In the genomic region with DNA sequence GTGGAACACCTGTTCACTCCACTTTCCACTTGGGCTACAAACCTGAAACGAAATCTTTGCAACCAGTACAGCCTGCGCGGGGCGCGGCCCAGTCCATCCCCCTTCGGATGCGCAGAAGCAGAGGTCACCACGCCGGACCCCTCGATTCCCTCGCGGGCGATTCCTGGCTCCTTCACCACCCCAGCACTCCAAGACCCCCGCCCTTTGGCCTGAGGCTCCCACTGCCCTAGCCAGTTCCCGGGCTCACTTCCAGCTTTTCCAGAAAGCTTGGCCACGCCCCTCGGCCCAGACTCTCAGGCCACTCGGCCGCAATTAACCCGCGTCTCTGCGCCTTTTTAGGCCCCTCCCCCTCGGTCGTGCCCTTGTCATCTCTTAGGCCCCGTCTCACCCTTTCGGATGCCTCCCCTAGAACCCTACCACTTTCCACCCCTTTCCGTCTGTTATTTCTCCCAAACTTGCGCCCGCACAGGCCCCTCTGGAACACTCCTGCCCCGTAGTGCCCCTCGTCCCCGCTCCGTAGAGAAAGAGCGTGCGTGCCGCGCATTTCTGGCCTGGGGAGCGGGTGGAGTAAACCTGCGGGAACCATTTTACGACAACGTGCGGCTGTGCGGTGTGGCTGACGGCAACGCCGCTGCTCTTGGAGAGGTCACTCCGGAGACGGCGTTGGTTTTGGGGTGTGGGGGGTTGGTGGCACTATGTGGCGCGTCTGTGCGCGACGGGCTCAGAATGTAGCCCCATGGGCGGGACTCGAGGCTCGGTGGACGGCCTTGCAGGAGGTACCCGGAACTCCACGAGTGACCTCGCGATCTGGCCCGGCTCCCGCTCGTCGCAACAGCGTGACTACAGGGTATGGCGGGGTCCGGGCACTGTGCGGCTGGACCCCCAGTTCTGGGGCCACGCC, we compare ENCODE assay signal across 1 cellular context.
TF ChIP-seq lines count a peak whose summit lies in the region.

A gene (plus strand): TSS at position 631 of the 901 bp plus-strand sequence. CDS start 65 bp downstream, at position 696.

TF ChIP-seq in HepG2, 621 proteins besides CTCF, POLR2A, EP300 and RAD21 (continued from another document and continues in another):
- TF ChIP-seq, protein P1, sequence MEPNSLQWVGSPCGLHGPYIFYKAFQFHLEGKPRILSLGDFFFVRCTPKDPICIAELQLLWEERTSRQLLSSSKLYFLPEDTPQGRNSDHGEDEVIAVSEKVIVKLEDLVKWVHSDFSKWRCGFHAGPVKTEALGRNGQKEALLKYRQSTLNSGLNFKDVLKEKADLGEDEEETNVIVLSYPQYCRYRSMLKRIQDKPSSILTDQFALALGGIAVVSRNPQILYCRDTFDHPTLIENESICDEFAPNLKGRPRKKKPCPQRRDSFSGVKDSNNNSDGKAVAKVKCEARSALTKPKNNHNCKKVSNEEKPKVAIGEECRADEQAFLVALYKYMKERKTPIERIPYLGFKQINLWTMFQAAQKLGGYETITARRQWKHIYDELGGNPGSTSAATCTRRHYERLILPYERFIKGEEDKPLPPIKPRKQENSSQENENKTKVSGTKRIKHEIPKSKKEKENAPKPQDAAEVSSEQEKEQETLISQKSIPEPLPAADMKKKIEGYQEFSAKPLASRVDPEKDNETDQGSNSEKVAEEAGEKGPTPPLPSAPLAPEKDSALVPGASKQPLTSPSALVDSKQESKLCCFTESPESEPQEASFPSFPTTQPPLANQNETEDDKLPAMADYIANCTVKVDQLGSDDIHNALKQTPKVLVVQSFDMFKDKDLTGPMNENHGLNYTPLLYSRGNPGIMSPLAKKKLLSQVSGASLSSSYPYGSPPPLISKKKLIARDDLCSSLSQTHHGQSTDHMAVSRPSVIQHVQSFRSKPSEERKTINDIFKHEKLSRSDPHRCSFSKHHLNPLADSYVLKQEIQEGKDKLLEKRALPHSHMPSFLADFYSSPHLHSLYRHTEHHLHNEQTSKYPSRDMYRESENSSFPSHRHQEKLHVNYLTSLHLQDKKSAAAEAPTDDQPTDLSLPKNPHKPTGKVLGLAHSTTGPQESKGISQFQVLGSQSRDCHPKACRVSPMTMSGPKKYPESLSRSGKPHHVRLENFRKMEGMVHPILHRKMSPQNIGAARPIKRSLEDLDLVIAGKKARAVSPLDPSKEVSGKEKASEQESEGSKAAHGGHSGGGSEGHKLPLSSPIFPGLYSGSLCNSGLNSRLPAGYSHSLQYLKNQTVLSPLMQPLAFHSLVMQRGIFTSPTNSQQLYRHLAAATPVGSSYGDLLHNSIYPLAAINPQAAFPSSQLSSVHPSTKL (CRISPR knock-in tag; IDR thresholded peaks at IDR 0.05) = peak; percentile 67
- TF ChIP-seq RFXAP (CRISPR knock-in tag; IDR thresholded peaks at IDR 0.05; ENCODE audit: borderline replicate concordance) (peak; percentile 80), NR3C1 (CRISPR knock-in tag; IDR thresholded peaks at IDR 0.05) (no peak), PRMT3 (CRISPR knock-in tag; IDR thresholded peaks at IDR 0.05; ENCODE audit: borderline replicate concordance, low read depth) (peak; percentile 48; the same call in 1 of the 2 replicates), ZSCAN9 (CRISPR knock-in tag; IDR thresholded peaks at IDR 0.05; ENCODE audit: borderline replicate concordance) (peak; percentile 86), ZC3H4 (CRISPR knock-in tag; IDR thresholded peaks at IDR 0.05; ENCODE audit: borderline replicate concordance) (0 out of 2 replicates have a peak, but pooled peaks have one; percentile 55), GTF2F1 (IDR thresholded peaks at IDR 0.05; ENCODE audit: low read length) (no peak), SETDB1 (CRISPR knock-in tag; IDR thresholded peaks at IDR 0.05; ENCODE audit: borderline replicate concordance) (no peak), ATM (IDR thresholded peaks at IDR 0.05; ENCODE audit: borderline replicate concordance) (no peak), ZFP82 (CRISPR knock-in tag; IDR thresholded peaks at IDR 0.05; ENCODE audit: borderline replicate concordance) (peak; percentile 91; the same call in 1 of the 2 replicates), NCOA5 (CRISPR knock-in tag; IDR thresholded peaks at IDR 0.05) (0 out of 2 replicates have a peak, but pooled peaks have one; percentile 66), ZNF232 (CRISPR knock-in tag; IDR thresholded peaks at IDR 0.05; ENCODE audit: borderline replicate concordance) (peak; percentile 67; the same call in 1 of the 2 replicates), SRSF9 (IDR thresholded peaks at IDR 0.05; ENCODE audit: borderline replicate concordance, insufficient read depth, low read depth, low read length, poor library complexity, severe bottlenecking) (no peak), ELF1 (CRISPR knock-in tag; IDR thresholded peaks at IDR 0.05) (peak; percentile 50; the same call in 1 of the 2 replicates), ZNF367 (CRISPR knock-in tag; IDR thresholded peaks at IDR 0.05; ENCODE audit: borderline replicate concordance) (peak; percentile 24; the same call in 1 of the 2 replicates), ZBTB20 (CRISPR knock-in tag; IDR thresholded peaks at IDR 0.05; ENCODE audit: borderline replicate concordance, low read depth) (peak; percentile 76), ARHGAP35 (CRISPR knock-in tag; IDR thresholded peaks at IDR 0.05; ENCODE audit: borderline replicate concordance) (peak; percentile 58; the same call in 1 of the 2 replicates), ZNF720 (CRISPR knock-in tag; IDR thresholded peaks at IDR 0.05) (no peak), ZNF121 (CRISPR knock-in tag; IDR thresholded peaks at IDR 0.05) (0 out of 2 replicates have a peak, but pooled peaks have one; percentile 3), ZNF614 (CRISPR knock-in tag; IDR thresholded peaks at IDR 0.05; ENCODE audit: borderline replicate concordance) (peak; percentile 72; the same call in 1 of the 2 replicates), RFX1 (IDR thresholded peaks at IDR 0.05) (no peak), NFYC (CRISPR knock-in tag; IDR thresholded peaks at IDR 0.05) (peak; percentile 38; the same call in 1 of the 2 replicates), ATF1 (CRISPR knock-in tag; IDR thresholded peaks at IDR 0.05) (peak; percentile 72; the same call in 1 of the 2 replicates), NFKBIZ (CRISPR knock-in tag; IDR thresholded peaks at IDR 0.05) (no peak), ZNF891 (CRISPR knock-in tag; IDR thresholded peaks at IDR 0.05) (0 out of 2 replicates have a peak, but pooled peaks have one; percentile 15), BRCA1 (CRISPR knock-in tag; IDR thresholded peaks at IDR 0.05) (peak; percentile 75; the same call in 1 of the 2 replicates), ZNF282 (IDR thresholded peaks at IDR 0.05; ENCODE audit: partially characterized antibody) (no peak), ESRRA (CRISPR knock-in tag; IDR thresholded peaks at IDR 0.05; ENCODE audit: low read depth) (peak; percentile 90; the same call in 1 of the 2 replicates), ZSCAN20 (CRISPR knock-in tag; IDR thresholded peaks at IDR 0.05; ENCODE audit: borderline replicate concordance) (peak; percentile 88), MEIS2 (CRISPR knock-in tag; IDR thresholded peaks at IDR 0.05) (peak; percentile 69; the same call in 1 of the 2 replicates), ZNF747 (CRISPR knock-in tag; IDR thresholded peaks at IDR 0.05; ENCODE audit: borderline replicate concordance) (0 out of 2 replicates have a peak, but pooled peaks have one; percentile 83), NCOA2 (CRISPR knock-in tag; IDR thresholded peaks at IDR 0.05) (peak; percentile 53), RXRB (CRISPR knock-in tag; IDR thresholded peaks at IDR 0.05; ENCODE audit: borderline replicate concordance) (peak; percentile 78), TBX3 (IDR thresholded peaks at IDR 0.05; ENCODE audit: borderline replicate concordance) (no peak; the same call in 1 of the 2 replicates), KDM5A (IDR thresholded peaks at IDR 0.05; ENCODE audit: borderline replicate concordance, low read length) (peak; percentile 94; the same call in 1 of the 2 replicates), CC2D1A (CRISPR knock-in tag; IDR thresholded peaks at IDR 0.05) (0 out of 2 replicates have a peak, but pooled peaks have one; percentile 58), PCBP1 (IDR thresholded peaks at IDR 0.05; ENCODE audit: borderline replicate concordance, low read depth, low read length) (peak; percentile 73; the same call in 1 of the 2 replicates)
- TF ChIP-seq, protein P2, sequence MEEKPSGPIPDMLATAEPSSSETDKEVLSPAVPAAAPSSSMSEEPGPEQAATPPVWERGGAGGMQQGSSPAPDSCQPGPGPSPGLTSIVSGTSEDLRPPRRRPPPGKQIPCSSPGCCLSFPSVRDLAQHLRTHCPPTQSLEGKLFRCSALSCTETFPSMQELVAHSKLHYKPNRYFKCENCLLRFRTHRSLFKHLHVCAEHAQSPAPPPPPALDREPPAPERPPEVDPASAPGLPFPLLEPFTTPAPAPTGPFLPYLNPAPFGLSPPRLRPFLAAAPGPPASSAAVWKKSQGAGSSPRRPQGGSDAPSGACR (CRISPR knock-in tag; IDR thresholded peaks at IDR 0.05) = peak; percentile 49; the same call in 1 of the 2 replicates
- TF ChIP-seq, protein P3, sequence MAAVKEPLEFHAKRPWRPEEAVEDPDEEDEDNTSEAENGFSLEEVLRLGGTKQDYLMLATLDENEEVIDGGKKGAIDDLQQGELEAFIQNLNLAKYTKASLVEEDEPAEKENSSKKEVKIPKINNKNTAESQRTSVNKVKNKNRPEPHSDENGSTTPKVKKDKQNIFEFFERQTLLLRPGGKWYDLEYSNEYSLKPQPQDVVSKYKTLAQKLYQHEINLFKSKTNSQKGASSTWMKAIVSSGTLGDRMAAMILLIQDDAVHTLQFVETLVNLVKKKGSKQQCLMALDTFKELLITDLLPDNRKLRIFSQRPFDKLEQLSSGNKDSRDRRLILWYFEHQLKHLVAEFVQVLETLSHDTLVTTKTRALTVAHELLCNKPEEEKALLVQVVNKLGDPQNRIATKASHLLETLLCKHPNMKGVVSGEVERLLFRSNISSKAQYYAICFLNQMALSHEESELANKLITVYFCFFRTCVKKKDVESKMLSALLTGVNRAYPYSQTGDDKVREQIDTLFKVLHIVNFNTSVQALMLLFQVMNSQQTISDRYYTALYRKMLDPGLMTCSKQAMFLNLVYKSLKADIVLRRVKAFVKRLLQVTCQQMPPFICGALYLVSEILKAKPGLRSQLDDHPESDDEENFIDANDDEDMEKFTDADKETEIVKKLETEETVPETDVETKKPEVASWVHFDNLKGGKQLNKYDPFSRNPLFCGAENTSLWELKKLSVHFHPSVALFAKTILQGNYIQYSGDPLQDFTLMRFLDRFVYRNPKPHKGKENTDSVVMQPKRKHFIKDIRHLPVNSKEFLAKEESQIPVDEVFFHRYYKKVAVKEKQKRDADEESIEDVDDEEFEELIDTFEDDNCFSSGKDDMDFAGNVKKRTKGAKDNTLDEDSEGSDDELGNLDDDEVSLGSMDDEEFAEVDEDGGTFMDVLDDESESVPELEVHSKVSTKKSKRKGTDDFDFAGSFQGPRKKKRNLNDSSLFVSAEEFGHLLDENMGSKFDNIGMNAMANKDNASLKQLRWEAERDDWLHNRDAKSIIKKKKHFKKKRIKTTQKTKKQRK (IDR thresholded peaks at IDR 0.05; ENCODE audit: low read length) = no peak
- TF ChIP-seq, protein P4, sequence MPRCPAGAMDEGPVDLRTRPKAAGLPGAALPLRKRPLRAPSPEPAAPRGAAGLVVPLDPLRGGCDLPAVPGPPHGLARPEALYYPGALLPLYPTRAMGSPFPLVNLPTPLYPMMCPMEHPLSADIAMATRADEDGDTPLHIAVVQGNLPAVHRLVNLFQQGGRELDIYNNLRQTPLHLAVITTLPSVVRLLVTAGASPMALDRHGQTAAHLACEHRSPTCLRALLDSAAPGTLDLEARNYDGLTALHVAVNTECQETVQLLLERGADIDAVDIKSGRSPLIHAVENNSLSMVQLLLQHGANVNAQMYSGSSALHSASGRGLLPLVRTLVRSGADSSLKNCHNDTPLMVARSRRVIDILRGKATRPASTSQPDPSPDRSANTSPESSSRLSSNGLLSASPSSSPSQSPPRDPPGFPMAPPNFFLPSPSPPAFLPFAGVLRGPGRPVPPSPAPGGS (CRISPR knock-in tag; IDR thresholded peaks at IDR 0.05) = peak; percentile 80; the same call in 1 of the 2 replicates
- TF ChIP-seq, protein P5, sequence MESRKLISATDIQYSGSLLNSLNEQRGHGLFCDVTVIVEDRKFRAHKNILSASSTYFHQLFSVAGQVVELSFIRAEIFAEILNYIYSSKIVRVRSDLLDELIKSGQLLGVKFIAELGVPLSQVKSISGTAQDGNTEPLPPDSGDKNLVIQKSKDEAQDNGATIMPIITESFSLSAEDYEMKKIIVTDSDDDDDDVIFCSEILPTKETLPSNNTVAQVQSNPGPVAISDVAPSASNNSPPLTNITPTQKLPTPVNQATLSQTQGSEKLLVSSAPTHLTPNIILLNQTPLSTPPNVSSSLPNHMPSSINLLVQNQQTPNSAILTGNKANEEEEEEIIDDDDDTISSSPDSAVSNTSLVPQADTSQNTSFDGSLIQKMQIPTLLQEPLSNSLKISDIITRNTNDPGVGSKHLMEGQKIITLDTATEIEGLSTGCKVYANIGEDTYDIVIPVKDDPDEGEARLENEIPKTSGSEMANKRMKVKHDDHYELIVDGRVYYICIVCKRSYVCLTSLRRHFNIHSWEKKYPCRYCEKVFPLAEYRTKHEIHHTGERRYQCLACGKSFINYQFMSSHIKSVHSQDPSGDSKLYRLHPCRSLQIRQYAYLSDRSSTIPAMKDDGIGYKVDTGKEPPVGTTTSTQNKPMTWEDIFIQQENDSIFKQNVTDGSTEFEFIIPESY (CRISPR knock-in tag; IDR thresholded peaks at IDR 0.05) = no peak
- TF ChIP-seq, protein P6, sequence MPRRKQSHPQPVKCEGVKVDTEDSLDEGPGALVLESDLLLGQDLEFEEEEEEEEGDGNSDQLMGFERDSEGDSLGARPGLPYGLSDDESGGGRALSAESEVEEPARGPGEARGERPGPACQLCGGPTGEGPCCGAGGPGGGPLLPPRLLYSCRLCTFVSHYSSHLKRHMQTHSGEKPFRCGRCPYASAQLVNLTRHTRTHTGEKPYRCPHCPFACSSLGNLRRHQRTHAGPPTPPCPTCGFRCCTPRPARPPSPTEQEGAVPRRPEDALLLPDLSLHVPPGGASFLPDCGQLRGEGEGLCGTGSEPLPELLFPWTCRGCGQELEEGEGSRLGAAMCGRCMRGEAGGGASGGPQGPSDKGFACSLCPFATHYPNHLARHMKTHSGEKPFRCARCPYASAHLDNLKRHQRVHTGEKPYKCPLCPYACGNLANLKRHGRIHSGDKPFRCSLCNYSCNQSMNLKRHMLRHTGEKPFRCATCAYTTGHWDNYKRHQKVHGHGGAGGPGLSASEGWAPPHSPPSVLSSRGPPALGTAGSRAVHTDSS (CRISPR knock-in tag; conservative IDR thresholded peaks at IDR 0.05) = no peak; the same call in 1 of the 2 replicates
- TF ChIP-seq, protein P7, sequence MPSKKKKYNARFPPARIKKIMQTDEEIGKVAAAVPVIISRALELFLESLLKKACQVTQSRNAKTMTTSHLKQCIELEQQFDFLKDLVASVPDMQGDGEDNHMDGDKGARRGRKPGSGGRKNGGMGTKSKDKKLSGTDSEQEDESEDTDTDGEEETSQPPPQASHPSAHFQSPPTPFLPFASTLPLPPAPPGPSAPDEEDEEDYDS (CRISPR knock-in tag; IDR thresholded peaks at IDR 0.05) = peak; percentile 79; the same call in 1 of the 2 replicates
- TF ChIP-seq, protein P8, sequence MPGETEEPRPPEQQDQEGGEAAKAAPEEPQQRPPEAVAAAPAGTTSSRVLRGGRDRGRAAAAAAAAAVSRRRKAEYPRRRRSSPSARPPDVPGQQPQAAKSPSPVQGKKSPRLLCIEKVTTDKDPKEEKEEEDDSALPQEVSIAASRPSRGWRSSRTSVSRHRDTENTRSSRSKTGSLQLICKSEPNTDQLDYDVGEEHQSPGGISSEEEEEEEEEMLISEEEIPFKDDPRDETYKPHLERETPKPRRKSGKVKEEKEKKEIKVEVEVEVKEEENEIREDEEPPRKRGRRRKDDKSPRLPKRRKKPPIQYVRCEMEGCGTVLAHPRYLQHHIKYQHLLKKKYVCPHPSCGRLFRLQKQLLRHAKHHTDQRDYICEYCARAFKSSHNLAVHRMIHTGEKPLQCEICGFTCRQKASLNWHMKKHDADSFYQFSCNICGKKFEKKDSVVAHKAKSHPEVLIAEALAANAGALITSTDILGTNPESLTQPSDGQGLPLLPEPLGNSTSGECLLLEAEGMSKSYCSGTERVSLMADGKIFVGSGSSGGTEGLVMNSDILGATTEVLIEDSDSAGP (CRISPR knock-in tag; IDR thresholded peaks at IDR 0.05; ENCODE audit: borderline replicate concordance) = peak; percentile 90
